ENCODE assay signal across 13 cellular contexts in genomic region chr7:73900286-73900685, GRCh38. TPM values are rescaled to one million over a fixed set of nuclear protein-coding genes. Genes with fewer than 3 reads are reported as not detected.
A peak's percentile ranks its signal among the peaks of the same experiment; 100 is the strongest.
DNase-seq lines count a peak whose midpoint lies in the region; ATAC-seq and TF ChIP-seq lines count a peak whose summit lies in the region.
"Had no signal": no experiment of that assay in that cellular context is flagged by ENCODE, and none has a peak within 500 bp of the region (broad histone marks: within the 10 kb centered on the region; RNA-seq: fewer than 3 reads in every experiment).

No MANE protein-coding gene starts in this region.

- no peaks in the 10 kb centered on the region for H3K9me3 Mint-ChIP-seq in natural killer cell treated with Interleukin-12 subunit alpha and Interleukin-12 subunit beta and Interleukin-15 and Interleukin-18, amount 100 ng/mL, for 72 hours
- H3K9me3 Mint-ChIP-seq: central memory CD8-positive, alpha-beta T cell had no signal

- intact Hi-C loops in Right ventricle myocardium superior (cut with DNase I) (no loop called here), thyroid gland (cut with DNase I) (no loop called here)

- H2BK5ac ChIP-seq in trophoblast cell (ENCODE audit: low read depth, low read length, poor library complexity): no peak overlapping the region

- H3K36me3 Mint-ChIP-seq in natural killer cell treated with Interleukin-12 subunit alpha and Interleukin-12 subunit beta and Interleukin-15 and Interleukin-18, amount 100 ng/mL, for 72 hours: no peaks in the 10 kb centered on the region

- H3K9ac ChIP-seq in trophoblast cell (ENCODE audit: low read length): no peak overlapping the region

- no peak overlapping the region for H3K23ac ChIP-seq in trophoblast cell (ENCODE audit: low read length)

- H2AK5ac ChIP-seq in trophoblast cell (ENCODE audit: low read length): no peak overlapping the region

- H4K12ac ChIP-seq in trophoblast cell (ENCODE audit: low read depth, low read length): no peak overlapping the region

- H3K14ac ChIP-seq in trophoblast cell (ENCODE audit: low read length): no peak overlapping the region

- no peak overlapping the region for H4K91ac ChIP-seq in trophoblast cell (ENCODE audit: low read depth, low read length)

- no peak overlapping the region for H3K4ac ChIP-seq in trophoblast cell (ENCODE audit: low read depth, low read length)

- no peak overlapping the region for H2BK12ac ChIP-seq in trophoblast cell (ENCODE audit: low read length)

- H2AFZ ChIP-seq in trophoblast cell (ENCODE audit: insufficient read depth, low read length, poor library complexity): no peak overlapping the region

- TF ChIP-seq POLR2A in thyroid gland (IDR thresholded peaks at IDR 0.05): no peak

- no peak overlapping the region for H3K4me3 ChIP-seq in right atrium auricular region
- H3K4me3 ChIP-seq in trophoblast cell (ENCODE audit: low read depth, low read length): no peak overlapping the region
- no peak overlapping the region for H3K4me3 ChIP-seq in thyroid gland (replicated peaks in 1 of 3)

- H3K4me1 ChIP-seq in right atrium auricular region (peaks cover 0 to 7% of the 10 kb centered on the region in 2 donors), trophoblast cell (ENCODE audit: control insufficient read depth in 1 of 2, insufficient read depth in 2 of 2, low read length in 2 of 2) (peaks cover 2 to 12% of the 10 kb centered on the region in 2 experiments), thyroid gland (no peaks in the 10 kb centered on the region)

- no peak overlapping the region for H3K27ac Mint-ChIP-seq in natural killer cell treated with Interleukin-12 subunit alpha and Interleukin-12 subunit beta and Interleukin-15 and Interleukin-18, amount 100 ng/mL, for 72 hours
- H3K27ac Mint-ChIP-seq: activated naive CD4-positive, alpha-beta T cell treated with anti-CD3 and anti-CD28 coated beads for 36 hours had no signal

- no peaks in the 10 kb centered on the region for H3K79me2 ChIP-seq in trophoblast cell (ENCODE audit: control insufficient read depth, insufficient read depth, low read length, poor library complexity)

- no peak for DNase-seq in right atrium auricular region (ENCODE audit: low spot score)
- DNase-seq in Right ventricle myocardium superior: no peak
- DNase-seq in fibroblast of gingiva (ENCODE audit: low read depth): peak; percentile 78
- peak; percentile 72 to 74 for DNase-seq in trophoblast cell
- no peak for DNase-seq in natural killer cell treated with Interleukin-12 subunit alpha and Interleukin-12 subunit beta and Interleukin-15 and Interleukin-18, amount 100 ng/mL, for 72 hours (ENCODE audit: low spot score)
- DNase-seq in thyroid gland: no peak
- DNase-seq in NCI-H2029 treated with DMSO at 0.1 percent for 48 hours (lab: John Stamatoyannopoulos, UW): no peak
- DNase-seq: activated naive CD4-positive, alpha-beta T cell treated with anti-CD3 and anti-CD28 coated beads for 36 hours; Calu3; SHP77 had no signal

- H2BK120ac ChIP-seq in trophoblast cell (ENCODE audit: insufficient read depth, low read length, poor library complexity): no peak overlapping the region

- H3K4me2 ChIP-seq in trophoblast cell (ENCODE audit: low read length): no peak overlapping the region

- H3K36me3 ChIP-seq in right atrium auricular region (no peaks in the 10 kb centered on the region), trophoblast cell (ENCODE audit: control insufficient read depth in 1 of 2, insufficient read depth in 2 of 2, low read length in 2 of 2) (no peaks in the 10 kb centered on the region), thyroid gland (no peaks in the 10 kb centered on the region)

- no peak overlapping the region for H3K18ac ChIP-seq in trophoblast cell (ENCODE audit: low read length)

- no peaks in the 10 kb centered on the region for H3K79me1 ChIP-seq in trophoblast cell (ENCODE audit: low read length)

- H3K27ac ChIP-seq in right atrium auricular region (peak overlapping the region; percentile 26 to 43), trophoblast cell (ENCODE audit: low read depth, low read length) (no peak overlapping the region), thyroid gland (no peak overlapping the region)

- H3K4me1 Mint-ChIP-seq in natural killer cell treated with Interleukin-12 subunit alpha and Interleukin-12 subunit beta and Interleukin-15 and Interleukin-18, amount 100 ng/mL, for 72 hours (ENCODE audit: low read depth in 2 of 2): no peaks in the 10 kb centered on the region
- H3K4me1 Mint-ChIP-seq: central memory CD8-positive, alpha-beta T cell had no signal

- no peaks in the 10 kb centered on the region for H3K27me3 ChIP-seq in right atrium auricular region
- H3K27me3 ChIP-seq in trophoblast cell (ENCODE audit: insufficient read depth, low read length): no peaks in the 10 kb centered on the region
- H3K27me3 ChIP-seq in thyroid gland: no peaks in the 10 kb centered on the region

- no CpG with 5 or more reads among the region's 5 CpGs for WGBS in trophoblast cell (ENCODE audit: extremely low coverage, insufficient coverage, insufficient read length)
- WGBS in thyroid gland, 2 donors: 46 to 75% methylated on average over 2 to 5 of the region's 5 CpGs

- H3K27me3 Mint-ChIP-seq in natural killer cell treated with Interleukin-12 subunit alpha and Interleukin-12 subunit beta and Interleukin-15 and Interleukin-18, amount 100 ng/mL, for 72 hours: no peaks in the 10 kb centered on the region

- ATAC-seq in Right ventricle myocardium superior (ENCODE audit: poor library complexity) (no peak), HG02840 (IDR thresholded peaks at IDR 0.05; ENCODE audit: low FRiP score, unreplicated experiment) (no peak)
- no peak for ATAC-seq in natural killer cell treated with Interleukin-12 subunit alpha and Interleukin-12 subunit beta and Interleukin-15 and Interleukin-18, amount 100 ng/mL, for 72 hours

- no peak overlapping the region for H3K4me3 Mint-ChIP-seq in natural killer cell treated with Interleukin-12 subunit alpha and Interleukin-12 subunit beta and Interleukin-15 and Interleukin-18, amount 100 ng/mL, for 72 hours
- H3K4me3 Mint-ChIP-seq: activated naive CD4-positive, alpha-beta T cell treated with anti-CD3 and anti-CD28 coated beads for 36 hours; central memory CD8-positive, alpha-beta T cell had no signal

- H4K8ac ChIP-seq in trophoblast cell (ENCODE audit: low read depth, low read length): no peak overlapping the region

- TF ChIP-seq CTCF in right atrium auricular region (IDR thresholded peaks at IDR 0.05) (no peak), thyroid gland (IDR thresholded peaks at IDR 0.05) (no peak)

- H3K9me3 ChIP-seq in right atrium auricular region (peaks cover 0 to 18% of the 10 kb centered on the region in 2 donors), trophoblast cell (ENCODE audit: insufficient read depth, low read depth, low read length) (peaks cover 2% of the 10 kb centered on the region), thyroid gland (no peaks in the 10 kb centered on the region)

RNA-seq across cellular contexts. Expression of gene TMEM270, which starts 39.3 kb away (rescaled TPM):
- total RNA-seq in right atrium auricular region: not detected
- total RNA-seq in Right ventricle myocardium superior: not detected
- not detected in 2 replicates for polyA plus RNA-seq in trophoblast cell (2013)
- not detected for total RNA-seq in natural killer cell treated with Interleukin-12 subunit alpha and Interleukin-12 subunit beta and Interleukin-15 and Interleukin-18, amount 100 ng/mL, for 72 hours
- total RNA-seq in thyroid gland: not detected
- total RNA-seq: activated naive CD4-positive, alpha-beta T cell treated with anti-CD3 and anti-CD28 coated beads for 36 hours; mononuclear cell had no signal

RNA-seq across cellular contexts. Expression of gene METTL27, which starts 58.0 kb away (rescaled TPM):
- total RNA-seq in right atrium auricular region: under 1 TPM in 1 of 2 donors, not detected in 1; 0.39 TPM
- 0.43 TPM for total RNA-seq in Right ventricle myocardium superior
- polyA plus RNA-seq in trophoblast cell (2013): 1.3 and 1.5 TPM in 2 replicates
- total RNA-seq in natural killer cell treated with Interleukin-12 subunit alpha and Interleukin-12 subunit beta and Interleukin-15 and Interleukin-18, amount 100 ng/mL, for 72 hours: not detected
- total RNA-seq in thyroid gland: 10 to 100 TPM in 2 of 4 donors, 1 to 10 TPM in 2; 3.8 to 16.3 (median 9.6) TPM
- total RNA-seq: mononuclear cell had no signal

Comparison
In these comparisons a context has a peak if more than half of its experiments do, and no peak if none do; other contexts are left out.
1. DNase-seq: peak in fibroblast of gingiva (single experiment) and trophoblast cell (2 of 2); none in right atrium auricular region (single experiment), Right ventricle myocardium superior (single experiment), natural killer cell treated with Interleukin-12 subunit alpha and Interleukin-12 subunit beta and Interleukin-15 and Interleukin-18, amount 100 ng/mL, for 72 hours (single experiment), thyroid gland (0 of 2) and NCI-H2029 treated with DMSO at 0.1 percent for 48 hours (single experiment).
2. H3K27ac ChIP-seq: peak in right atrium auricular region (2 of 2); none in trophoblast cell (single experiment) and thyroid gland (0 of 3).